ENCODE assay signal across 15 cellular contexts in genomic region chr1:183544598-183545297, GRCh38. TPM values are rescaled to one million over a fixed set of nuclear protein-coding genes. Genes with fewer than 3 reads are reported as not detected.
DNase-seq lines count a peak whose midpoint lies in the region; ATAC-seq, FAIRE-seq and TF ChIP-seq lines count a peak whose summit lies in the region.
"Had no signal": no experiment of that assay in that cellular context is flagged by ENCODE, and none has a peak within 500 bp of the region (broad histone marks: within the 10 kb centered on the region; RNA-seq: fewer than 3 reads in every experiment).

No MANE protein-coding gene starts in this region.

- CTCF ChIA-PET in activated CD4-positive, alpha-beta T cell treated with anti-CD3 and anti-CD28 coated beads for 36 hours (lab: Charles Lee): interaction anchor here (0.7 to 1.2 kb wide), 5 partner anchors 10 to 89 kb away, joined by 3 to 6 read pairs (median 3); no protein-coding TSS in a partner anchor
- CTCF ChIA-PET in endothelial cell of umbilical vein (lab: Charles Lee): interaction anchor here (0.8 to 1.4 kb wide), 3 partner anchors 12 to 89 kb away, joined by 3 to 5 read pairs (median 3); no protein-coding TSS in a partner anchor

- H3K27me3 ChIP-seq in endothelial cell of umbilical vein (ENCODE audit: control insufficient read depth in 2 of 2, insufficient read depth in 2 of 2, low read length in 2 of 2) (no peaks in the 10 kb centered on the region), pancreas (no peaks in the 10 kb centered on the region), suprapubic skin (no peaks in the 10 kb centered on the region)
- H3K27me3 ChIP-seq: upper lobe of right lung had no signal

- H3K36me3 Mint-ChIP-seq in activated CD4-positive, alpha-beta T cell treated with anti-CD3 and anti-CD28 coated beads for 36 hours (ENCODE audit: low read depth): peaks cover 54% of the 10 kb centered on the region

- FAIRE-seq in endothelial cell of umbilical vein (lab: Jason Lieb, UNC) (no peak), pancreas (lab: Jason Lieb, UNC) (no peak)
- FAIRE-seq: A204.1 had no signal

- H3K4me2 ChIP-seq in endothelial cell of umbilical vein (ENCODE audit: insufficient read depth, low read length): no peak overlapping the region

- BruUV-seq in endothelial cell of umbilical vein (replicated peaks; lab: Mats Ljungman, UMichigan): TSS peak; percentile 42

- peak overlapping the region; percentile 7 for H3K27ac Mint-ChIP-seq in activated CD4-positive, alpha-beta T cell treated with anti-CD3 and anti-CD28 coated beads for 36 hours

- no peaks in the 10 kb centered on the region for H3K9me3 Mint-ChIP-seq in activated CD4-positive, alpha-beta T cell treated with anti-CD3 and anti-CD28 coated beads for 36 hours (ENCODE audit: low read depth)

- H3K9me3 ChIP-seq in endothelial cell of umbilical vein (replicated peaks; ENCODE audit: control insufficient read depth, insufficient read depth, low read length) (no peaks in the 10 kb centered on the region), pancreas (no peaks in the 10 kb centered on the region), suprapubic skin (no peaks in the 10 kb centered on the region)
- H3K9me3 ChIP-seq: upper lobe of right lung had no signal

- no peaks in the 10 kb centered on the region for H4K20me1 ChIP-seq in endothelial cell of umbilical vein (replicated peaks; ENCODE audit: control insufficient read depth, extremely low read depth, insufficient read depth, low read length)

- H3K9ac ChIP-seq in endothelial cell of umbilical vein (replicated peaks; ENCODE audit: extremely low read depth, insufficient read depth, low read length): no peak overlapping the region

- ATAC-seq in activated CD4-positive, alpha-beta T cell treated with anti-CD3 and anti-CD28 coated beads for 36 hours: no peak
- peak in 3 of 4 donors; percentile 26 to 57 (median 45) for ATAC-seq in pancreas
- ATAC-seq: upper lobe of right lung had no signal

- TF ChIP-seq CTCF in endothelial cell of umbilical vein (IDR thresholded peaks at IDR 0.05; ENCODE audit: extremely low read depth in 1 of 2, insufficient read depth in 1 of 2, low read depth in 1 of 2, low read length in 2 of 2) (no peak), pancreas (IDR thresholded peaks at IDR 0.05) (no peak), suprapubic skin (IDR thresholded peaks at IDR 0.05) (no peak)

- peaks cover 2% of the 10 kb centered on the region for H3K4me1 Mint-ChIP-seq in activated CD4-positive, alpha-beta T cell treated with anti-CD3 and anti-CD28 coated beads for 36 hours

- WGBS in pancreas, 2 donors: 70 to 78% methylated on average over 5 of the region's 5 CpGs
- WGBS in suprapubic skin: 74% methylated on average over 5 of the region's 5 CpGs

- H2AFZ ChIP-seq in endothelial cell of umbilical vein (ENCODE audit: low read depth, low read length): no peak overlapping the region

- POLR2A ChIA-PET in activated CD4-positive, alpha-beta T cell treated with anti-CD3 and anti-CD28 coated beads for 36 hours (lab: Charles Lee): no interaction called here
- POLR2A ChIA-PET in endothelial cell of umbilical vein (lab: Charles Lee): no interaction called here

- no peak overlapping the region for H3K4me3 Mint-ChIP-seq in activated CD4-positive, alpha-beta T cell treated with anti-CD3 and anti-CD28 coated beads for 36 hours

- H3K27ac ChIP-seq in endothelial cell of umbilical vein (ENCODE audit: insufficient read depth, low read depth, low read length) (no peak overlapping the region), pancreas (no peak overlapping the region), suprapubic skin (no peak overlapping the region)
- H3K27ac ChIP-seq: upper lobe of right lung had no signal

- no peaks in the 10 kb centered on the region for H3K9me1 ChIP-seq in endothelial cell of umbilical vein (replicated peaks; ENCODE audit: control insufficient read depth, extremely low read depth, insufficient read depth, low read length)

- no peaks in the 10 kb centered on the region for H3K27me3 Mint-ChIP-seq in activated CD4-positive, alpha-beta T cell treated with anti-CD3 and anti-CD28 coated beads for 36 hours

- H3K79me2 ChIP-seq in endothelial cell of umbilical vein (ENCODE audit: control insufficient read depth, insufficient read depth, low read length): no peaks in the 10 kb centered on the region

- TF ChIP-seq POLR2A in endothelial cell of umbilical vein (IDR thresholded peaks at IDR 0.05; ENCODE audit: low read depth, low read length) (no peak), suprapubic skin (IDR thresholded peaks at IDR 0.05) (no peak)

- intact Hi-C loops in activated CD4-positive, alpha-beta T cell treated with anti-CD3 and anti-CD28 coated beads for 36 hours (cut with DNase I, micrococcal nuclease): loop anchor here (2.0 to 10.0 kb wide), 3 partner anchors 78 to 670 kb away; no protein-coding TSS in a partner anchor
- intact Hi-C loops in endothelial cell of umbilical vein (cut with micrococcal nuclease): loop anchor here (5.0 kb wide), 1 partner anchor 143 kb away; no protein-coding TSS in a partner anchor
- intact Hi-C loops in pancreas (cut with DNase I): no loop called here

- H3K36me3 ChIP-seq in endothelial cell of umbilical vein (ENCODE audit: control insufficient read depth in 2 of 2, extremely low read depth in 1 of 2, insufficient read depth in 2 of 2, low read length in 2 of 2) (peaks cover 18 to 28% of the 10 kb centered on the region in 2 experiments), pancreas (peaks cover 4 to 37% (median 22%) of the 10 kb centered on the region in 3 donors), suprapubic skin (peaks cover 92% of the 10 kb centered on the region)

- dilution Hi-C loops in endothelial cell of umbilical vein (cut with MboI; ENCODE audit: extremely low pct_ligation_motif_present, low sequenced_read_pairs): no loop called here

- DNase-seq in activated CD4-positive, alpha-beta T cell treated with anti-CD3 and anti-CD28 coated beads for 36 hours: no peak
- DNase-seq in activated CD4-positive, alpha-beta T cell treated with anti-CD3 and anti-CD28 coated beads for 4 hours: no peak
- DNase-seq in NCI-H2107 (lab: John Stamatoyannopoulos, UW): peak; percentile 6
- DNase-seq in endothelial cell of umbilical vein (ENCODE audit: low read depth, low spot score): no peak
- no peak for DNase-seq in pancreas
- DNase-seq in suprapubic skin (ENCODE audit: low spot score in 2 of 2): no peak
- DNase-seq in retina: no peak
- no peak for DNase-seq in activated CD4-positive, alpha-beta T cell treated with anti-CD3 and anti-CD28 coated beads for 1 hour
- DNase-seq: activated CD4-positive, alpha-beta T cell treated with anti-CD3 and anti-CD28 coated beads for 48 hours; KG1; NCI-H187; stimulated activated CD4-positive, alpha-beta T cell treated with anti-CD3 and anti-CD28 coated beads, Interleukin-12 subunit alpha, Interleukin-12 subunit beta, amount 100 ng/mL, for 4 hours; upper lobe of right lung had no signal

- H3K4me3 ChIP-seq in endothelial cell of umbilical vein (replicated peaks in 1 of 3; ENCODE audit: insufficient read depth in 1 of 3, low read depth in 1 of 3, low read length in 3 of 3): no peak overlapping the region
- no peak overlapping the region for H3K4me3 ChIP-seq in pancreas
- H3K4me3 ChIP-seq in suprapubic skin: no peak overlapping the region
- H3K4me3 ChIP-seq: lung, upper lobe of right lung had no signal

- H3K4me1 ChIP-seq in endothelial cell of umbilical vein (ENCODE audit: control insufficient read depth, extremely low read depth, insufficient read depth, low read length) (no peaks in the 10 kb centered on the region), pancreas (no peaks in the 10 kb centered on the region), suprapubic skin (peaks cover 3% of the 10 kb centered on the region)
- H3K4me1 ChIP-seq: upper lobe of right lung had no signal

- no peak for TF ChIP-seq EP300 in suprapubic skin (IDR thresholded peaks at IDR 0.05)

TF ChIP-seq in endothelial cell of umbilical vein, 7 proteins besides CTCF, POLR2A, EP300 and RAD21:
- no peak for TF ChIP-seq FOS (IDR thresholded peaks at IDR 0.05; ENCODE audit: borderline replicate concordance, insufficient read depth, low read length)
- no peak for TF ChIP-seq GATA2 (IDR thresholded peaks at IDR 0.05; ENCODE audit: insufficient read depth, insufficient read length, low read depth, low read length)
- TF ChIP-seq EZH2 (IDR thresholded peaks at IDR 0.05; ENCODE audit: borderline replicate concordance, low read depth, low read length, severe bottlenecking): no peak
- TF ChIP-seq MYC (IDR thresholded peaks at IDR 0.05; ENCODE audit: low read depth, low read length): no peak
- TF ChIP-seq POLR2AphosphoS5 (IDR thresholded peaks at IDR 0.05; ENCODE audit: insufficient read depth, low read depth, low read length): no peak

RNA-seq across cellular contexts. Expression of gene NCF2, which starts 45.5 kb away (rescaled TPM):
- 1 to 10 TPM; 8.7 to 9.0 TPM for total RNA-seq in activated CD4-positive, alpha-beta T cell treated with anti-CD3 and anti-CD28 coated beads for 36 hours
- total RNA-seq in endothelial cell of umbilical vein (not detected in 2 replicates), pancreas (10 to 100 TPM in 2 of 6 donors, 1 to 10 TPM in 3, under 1 TPM in 1; 0.65 to 24.5 (median 2.1) TPM), suprapubic skin (10 to 100 TPM; 16.9 to 48.3 (median 33.9) TPM)
- polyA plus RNA-seq in endothelial cell of umbilical vein (0.03 TPM in 1 of 2 replicates, not detected in the other), pancreas (1 to 10 TPM; 1.0 to 5.0 TPM)
- polyA plus RNA-seq in endothelial cell of umbilical vein (2011; cell fraction: cytosol; rRNA removed): not detected in 2 replicates
- polyA plus RNA-seq in endothelial cell of umbilical vein (2011; cell fraction: nucleus; rRNA removed): 0.07 and 0.67 TPM in 2 replicates
- polyA plus RNA-seq in endothelial cell of umbilical vein (2012): not detected in 2 replicates
- polyA minus RNA-seq in endothelial cell of umbilical vein: not detected in 2 replicates
- not detected for polyA minus RNA-seq in endothelial cell of umbilical vein (2011; cell fraction: cytosol; rRNA and poly(A)+ RNA removed)
- polyA minus RNA-seq in endothelial cell of umbilical vein (2011; cell fraction: nucleus; rRNA and poly(A)+ RNA removed): not detected in 2 replicates

Comparison
In these comparisons a context has a peak if more than half of its experiments do, and no peak if none do; other contexts are left out.
1. intact Hi-C loops: an anchor here in activated CD4-positive, alpha-beta T cell treated with anti-CD3 and anti-CD28 coated beads for 36 hours (2.0 to 10.0 kb wide) and endothelial cell of umbilical vein (5.0 kb wide); none called in pancreas.